8 cellular contexts compared by ENCODE assay signal in genomic region chr17:16568541-16569357, GRCh38. TPM values are rescaled to one million over a fixed set of nuclear protein-coding genes. Genes with fewer than 3 reads are reported as not detected.
DNase-seq lines count a peak whose midpoint lies in the region; ATAC-seq and TF ChIP-seq lines count a peak whose summit lies in the region.

Gene ZNF287, minus strand, starts transcription at chr17:16569204. Its CDS starts 1,473 bp downstream, at chr17:16567731.

- H3K27ac ChIP-seq in CD4-positive, alpha-beta T cell (ENCODE audit: low read depth, low read length), result peak within 1 kb of the TSS; percentile 29
- H3K27ac ChIP-seq in esophagus squamous epithelium, result peak within 1 kb of the TSS; percentile 53 to 83 (median 80)

- H3K4me1 Mint-ChIP-seq in CD4-positive, alpha-beta T cell (ENCODE audit: low read depth), result peaks cover 13% of the 10 kb centered on the region

- TF ChIP-seq CTCF in CD4-positive, alpha-beta T cell (IDR thresholded peaks at IDR 0.05), result no peak
- TF ChIP-seq CTCF in esophagus squamous epithelium (IDR thresholded peaks at IDR 0.05), result no peak

- CTCF ChIA-PET in CD4-positive, alpha-beta T cell (lab: Charles Lee), result interaction anchor here (1.1 to 2.0 kb wide), 4 partner anchors 15 to 33 kb away, joined by 3 to 9 read pairs (median 6); no protein-coding TSS in a partner anchor

- H3K4me3 Mint-ChIP-seq in CD4-positive, alpha-beta T cell, result peak within 1 kb of the TSS; percentile 87

- peak within 1 kb of the TSS; percentile 70 for H3K27ac Mint-ChIP-seq in CD4-positive, alpha-beta T cell

- H3K27me3 ChIP-seq in CD4-positive, alpha-beta T cell (ENCODE audit: control insufficient read depth, insufficient read depth, low read length), result no peaks in the 10 kb centered on the region
- H3K27me3 ChIP-seq in esophagus squamous epithelium, result no peaks in the 10 kb centered on the region

- no peaks in the 10 kb centered on the region for H3K9me3 Mint-ChIP-seq in CD4-positive, alpha-beta T cell

- POLR2A ChIA-PET in CD4-positive, alpha-beta T cell (lab: Charles Lee), result interaction anchor here (0.7 to 2.0 kb wide), 4 partner anchors 15 to 130 kb away, joined by 3 to 10 read pairs (median 7); no protein-coding TSS in a partner anchor

- ATAC-seq in CD4-positive, alpha-beta T cell (ENCODE audit: poor library complexity), result peak; percentile 98
- peak; percentile 92 for ATAC-seq in GM19455 (IDR thresholded peaks at IDR 0.05; ENCODE audit: unreplicated experiment)

- H3K27me3 Mint-ChIP-seq in CD4-positive, alpha-beta T cell, result peaks cover 4% of the 10 kb centered on the region

- WGBS in esophagus squamous epithelium, 2 donors, result 7 to 18% methylated on average over 3 to 8 of the region's 77 CpGs

- peaks cover 3 to 16% (median 7%) of the 10 kb centered on the region in 3 donors for H3K4me1 ChIP-seq in esophagus squamous epithelium

- peaks cover 0 to 24% (median 0%) of the 10 kb centered on the region in 3 donors for H3K36me3 ChIP-seq in esophagus squamous epithelium

- peak within 1 kb of the TSS; percentile 55 to 87 (median 81) for H3K4me3 ChIP-seq in esophagus squamous epithelium

- intact Hi-C loops in CD4-positive, alpha-beta T cell (cut with DNase I, micrococcal nuclease), result loop anchor here (1.0 to 2.0 kb wide), 3 partner anchors 16 to 129 kb away; no protein-coding TSS in a partner anchor
- intact Hi-C loops in esophagus squamous epithelium (cut with DNase I), result no loop called here

- DNase-seq in CD4-positive, alpha-beta T cell, result peak; percentile 87 to 94 (median 92)
- DNase-seq in HPDE6-E6E7 (ENCODE audit: extremely low spot score), result peak; percentile 99
- DNase-seq in NOMO-1 (lab: John Stamatoyannopoulos, UW; ENCODE audit: unreplicated experiment in 2 of 2), result peak; percentile 57 to 68
- peak; percentile 90 for DNase-seq in activated T-helper 1 cell treated with Interleukin-2 at 50 U/mL for 16 hours (ENCODE audit: low read depth)
- peak; percentile 78 for DNase-seq in esophagus squamous epithelium (lab: John Stamatoyannopoulos, UW)
- DNase-seq in myocyte (ENCODE audit: low read depth), result peak; percentile 87
- DNase-seq in stimulated activated CD8-positive, alpha-beta memory T cell treated with anti-CD3 and anti-CD28 coated beads, Interleukin-7, amount 100 ng/mL, for 24 hours (ENCODE audit: low read depth), result peak; percentile 85

- TF ChIP-seq POLR2A in esophagus squamous epithelium (IDR thresholded peaks at IDR 0.05), result peak in 2 of 4 donors; percentile 47 to 61

- H3K9me3 ChIP-seq in CD4-positive, alpha-beta T cell (ENCODE audit: control insufficient read depth, low read length), result no peaks in the 10 kb centered on the region
- H3K9me3 ChIP-seq in esophagus squamous epithelium, result no peaks in the 10 kb centered on the region

- peaks cover 15% of the 10 kb centered on the region for H3K36me3 Mint-ChIP-seq in CD4-positive, alpha-beta T cell (ENCODE audit: low read depth)

RNA-seq across cellular contexts. Expression of gene ZNF287, which starts in this region (rescaled TPM):
- 1 to 10 TPM; 6.9 to 7.8 TPM for total RNA-seq in CD4-positive, alpha-beta T cell
- total RNA-seq in esophagus squamous epithelium (1 to 10 TPM; 2.1 to 3.8 (median 2.2) TPM), myocyte (8.3 and 11.4 TPM in 2 replicates)
- 6.4 TPM for polyA plus RNA-seq in myocyte (2012)

Comparison
In these comparisons a context has a peak if more than half of its experiments do, and no peak if none do; other contexts are left out.
1. Peak in every context shown above with its lines: DNase-seq, ATAC-seq, H3K4me3 ChIP-seq and H3K27ac ChIP-seq.